ENCODE assay signal across 12 cellular contexts in the genomic region with DNA sequence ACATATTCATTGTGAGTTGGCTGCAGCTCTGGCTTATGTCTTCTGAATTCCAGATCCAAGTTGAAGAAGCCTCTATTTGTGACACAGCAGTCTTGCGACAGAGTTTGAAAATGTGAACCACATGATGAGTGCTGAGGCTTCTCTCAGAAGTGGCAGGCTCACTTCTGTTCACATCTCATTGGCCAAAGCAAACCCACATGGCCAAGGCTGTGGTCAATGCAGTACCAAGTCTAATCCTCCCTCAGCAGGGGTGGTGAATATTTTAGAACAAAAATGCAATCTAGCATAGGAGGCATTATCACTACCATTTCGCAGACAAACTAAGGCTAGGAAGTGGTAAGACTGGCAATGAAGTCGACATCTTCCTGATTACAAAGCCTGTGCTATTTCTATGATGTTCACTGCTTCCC. TPM values are rescaled to one million over a fixed set of nuclear protein-coding genes. Genes with fewer than 3 reads are reported as not detected.
DNase-seq lines count a peak whose midpoint lies in the region; ATAC-seq, FAIRE-seq and TF ChIP-seq lines count a peak whose summit lies in the region.
"Had no signal": no experiment of that assay in that cellular context is flagged by ENCODE, and none has a peak within 500 bp of the region (broad histone marks: within the 10 kb centered on the region; RNA-seq: fewer than 3 reads in every experiment).

No MANE protein-coding gene starts in this region.

- no peak overlapping the region for H2AFZ ChIP-seq in fibroblast of lung (ENCODE audit: low read length)

- H3K4me1 ChIP-seq in fibroblast of lung (ENCODE audit: control insufficient read depth, extremely low read depth, insufficient read depth, low read length): peaks cover 9% of the 10 kb centered on the region

- peaks cover 9% of the 10 kb centered on the region for H3K9me3 Mint-ChIP-seq in activated CD8-positive, alpha-beta memory T cell treated with anti-CD3 and anti-CD28 coated beads, Interleukin-2, amount 10 ng/mL, durations not matched to agents 7 days and 5 days (ENCODE audit: low read depth)
- H3K9me3 Mint-ChIP-seq: T-cell had no signal

- TF ChIP-seq CTCF in fibroblast of lung (conservative IDR thresholded peaks at IDR 0.05 in 1 of 2, IDR thresholded peaks at IDR 0.05 in 1 of 2; ENCODE audit: low read depth in 1 of 2, low read length in 2 of 2): no peak

- DNase-seq in activated CD8-positive, alpha-beta memory T cell treated with anti-CD3 and anti-CD28 coated beads, Interleukin-2, amount 10 ng/mL, durations not matched to agents 7 days and 5 days: peak; percentile 81
- no peak for DNase-seq in activated CD8-positive, alpha-beta memory T cell treated with anti-CD3 and anti-CD28 coated beads, Interleukin-2, amount 50 U/mL, for 4 hours
- DNase-seq in OCI-M1 (lab: John Stamatoyannopoulos, UW) (peak; percentile 71), fibroblast of lung (ENCODE audit: low read depth in 2 of 2) (peak; percentile 31 to 57), urothelium cell line (ENCODE audit: low spot score) (no peak), NCI-H69 (lab: John Stamatoyannopoulos, UW) (no peak), HK-2 (ENCODE audit: unreplicated experiment) (no peak)
- DNase-seq in stimulated activated CD8-positive, alpha-beta memory T cell treated with anti-CD3 and anti-CD28 coated beads, Interleukin-4, amount 100 ng/mL, for 48 hours: no peak
- DNase-seq: endodermal cell, GDM1, NCI-H510A, T-cell had no signal

- no peak overlapping the region for H3K4me3 Mint-ChIP-seq in activated CD8-positive, alpha-beta memory T cell treated with anti-CD3 and anti-CD28 coated beads, Interleukin-2, amount 10 ng/mL, durations not matched to agents 7 days and 5 days
- H3K4me3 Mint-ChIP-seq: endodermal cell, T-cell had no signal

- H3K36me3 Mint-ChIP-seq in activated CD8-positive, alpha-beta memory T cell treated with anti-CD3 and anti-CD28 coated beads, Interleukin-2, amount 10 ng/mL, durations not matched to agents 7 days and 5 days: peaks cover 22% of the 10 kb centered on the region
- H3K36me3 Mint-ChIP-seq: T-cell had no signal

- H3K4me3 ChIP-seq in fibroblast of lung (replicated peaks in 1 of 4; ENCODE audit: control extremely low read depth in 1 of 4, insufficient read depth in 1 of 4, low read depth in 3 of 4, low read length in 4 of 4): no peak overlapping the region

- peak; percentile 27 for FAIRE-seq in urothelium cell line (lab: Jason Lieb, UNC)

- peak overlapping the region; percentile 45 for H3K27ac ChIP-seq in fibroblast of lung (ENCODE audit: insufficient read depth, low read length)

- H3K27me3 Mint-ChIP-seq in activated CD8-positive, alpha-beta memory T cell treated with anti-CD3 and anti-CD28 coated beads, Interleukin-2, amount 10 ng/mL, durations not matched to agents 7 days and 5 days: peaks cover 60% of the 10 kb centered on the region

- no peaks in the 10 kb centered on the region for H3K9me3 ChIP-seq in fibroblast of lung (ENCODE audit: control insufficient read depth, insufficient read depth, low read depth, low read length)

- H3K27me3 ChIP-seq in fibroblast of lung (ENCODE audit: control insufficient read depth, insufficient read depth, low read length): no peaks in the 10 kb centered on the region

- H3K4me1 Mint-ChIP-seq in activated CD8-positive, alpha-beta memory T cell treated with anti-CD3 and anti-CD28 coated beads, Interleukin-2, amount 10 ng/mL, durations not matched to agents 7 days and 5 days: peaks cover 40% of the 10 kb centered on the region
- H3K4me1 Mint-ChIP-seq: endodermal cell had no signal

- ATAC-seq in activated CD8-positive, alpha-beta memory T cell treated with anti-CD3 and anti-CD28 coated beads, Interleukin-2, amount 10 ng/mL, durations not matched to agents 7 days and 5 days: peak; percentile 54
- ATAC-seq: T-cell had no signal

- CTCF ChIA-PET in activated CD8-positive, alpha-beta memory T cell treated with anti-CD3 and anti-CD28 coated beads, Interleukin-2, amount 10 ng/mL, durations not matched to agents 7 days and 5 days (lab: Charles Lee): interaction anchor here (2.5 kb wide), 1 partner anchor 60 kb away, joined by 8 read pairs; no protein-coding TSS in a partner anchor

- peak overlapping the region; percentile 63 for H3K27ac Mint-ChIP-seq in activated CD8-positive, alpha-beta memory T cell treated with anti-CD3 and anti-CD28 coated beads, Interleukin-2, amount 10 ng/mL, durations not matched to agents 7 days and 5 days
- H3K27ac Mint-ChIP-seq: endodermal cell, T-cell had no signal

- H3K79me2 ChIP-seq in fibroblast of lung (ENCODE audit: control insufficient read depth, insufficient read depth, low read length): no peaks in the 10 kb centered on the region

- no peak overlapping the region for H3K9ac ChIP-seq in fibroblast of lung (ENCODE audit: insufficient read depth, low read length)

- peaks cover 1% of the 10 kb centered on the region for H3K36me3 ChIP-seq in fibroblast of lung (ENCODE audit: control insufficient read depth, insufficient read depth, low read length)

- H3K4me2 ChIP-seq in fibroblast of lung (ENCODE audit: extremely low read depth, insufficient read depth, low read length): no peak overlapping the region

- no peaks in the 10 kb centered on the region for H4K20me1 ChIP-seq in fibroblast of lung (ENCODE audit: control insufficient read depth, extremely low read depth, insufficient read depth, low read length)

RNA-seq across cellular contexts. Expression of a gene that starts 45.2 kb away (rescaled TPM):
- total RNA-seq in activated CD8-positive, alpha-beta memory T cell treated with anti-CD3 and anti-CD28 coated beads, Interleukin-2, amount 10 ng/mL, durations not matched to agents 7 days and 5 days: 1 to 10 TPM; 5.3 to 7.0 TPM
- total RNA-seq in fibroblast of lung: 16.9 and 56.1 TPM in 2 replicates
- polyA plus RNA-seq in fibroblast of lung: 25.6 and 59.1 TPM in 2 replicates
- 23.2 and 42.4 TPM in 2 replicates for polyA plus RNA-seq in fibroblast of lung (2012)
- polyA minus RNA-seq in fibroblast of lung (ENCODE audit: low replicate concordance): 101 and 225 TPM in 2 replicates

Comparison
In these comparisons a context has a peak if more than half of its experiments do, and no peak if none do; other contexts are left out.
1. DNase-seq: peak in activated CD8-positive, alpha-beta memory T cell treated with anti-CD3 and anti-CD28 coated beads, Interleukin-2, amount 10 ng/mL, durations not matched to agents 7 days and 5 days (single experiment), OCI-M1 (single experiment) and fibroblast of lung (2 of 2); none in activated CD8-positive, alpha-beta memory T cell treated with anti-CD3 and anti-CD28 coated beads, Interleukin-2, amount 50 U/mL, for 4 hours (single experiment), urothelium cell line (single experiment), NCI-H69 (single experiment), stimulated activated CD8-positive, alpha-beta memory T cell treated with anti-CD3 and anti-CD28 coated beads, Interleukin-4, amount 100 ng/mL, for 48 hours (single experiment) and HK-2 (single experiment).